In genomic region chr12:126772171-126772864, GRCh38 we compare ENCODE assay signal across 9 cellular contexts.
DNase-seq lines count a peak whose midpoint lies in the region; ATAC-seq, FAIRE-seq and TF ChIP-seq lines count a peak whose summit lies in the region.
"Had no signal": no experiment of that assay in that cellular context is flagged by ENCODE, and none has a peak within 500 bp of the region (broad histone marks: within the 10 kb centered on the region; RNA-seq: fewer than 3 reads in every experiment).

No MANE protein-coding gene starts in this region.

- TF ChIP-seq CTCF in LNCaP clone FGC (IDR thresholded peaks at IDR 0.05; ENCODE audit: control insufficient read depth, extremely low read depth, insufficient read depth): no peak
- no peak for TF ChIP-seq CTCF in right atrium auricular region (IDR thresholded peaks at IDR 0.05)

- H3K4me3 ChIP-seq in LNCaP clone FGC (ENCODE audit: low read depth, low read length) (peak overlapping the region; percentile 39), right atrium auricular region (no peak overlapping the region)

- no peaks in the 10 kb centered on the region for H3K27me3 ChIP-seq in right atrium auricular region

- TF ChIP-seq POLR2A in GM12891 (IDR thresholded peaks at IDR 0.05; ENCODE audit: low read depth, low read length): no peak

- peak; percentile 82 for ATAC-seq in GM21825 (IDR thresholded peaks at IDR 0.05; ENCODE audit: unreplicated experiment)

- peaks cover 0 to under 1% of the 10 kb centered on the region in 2 donors for H3K9me3 ChIP-seq in right atrium auricular region

- H3K27ac ChIP-seq in right atrium auricular region: no peak overlapping the region

- no peaks in the 10 kb centered on the region for H3K4me1 ChIP-seq in right atrium auricular region

- FAIRE-seq in GM12891 (lab: Jason Lieb, UNC): peak; percentile 68
- FAIRE-seq: TTC549 had no signal

- no peak for DNase-seq in GM12891 (ENCODE audit: insufficient read length, low spot score)
- DNase-seq in LNCaP clone FGC (ENCODE audit: low read depth): no peak
- peak; percentile 24 for DNase-seq in activated T-cell treated with anti-CD3 and anti-CD28 coated beads, Interleukin-2, amount 50 U/mL, for 1 hour
- peak; percentile 95 for DNase-seq in myocyte (ENCODE audit: low read depth)
- DNase-seq in HPDE6-E6E7 (ENCODE audit: extremely low spot score): no peak
- no peak for DNase-seq in NCI-H446 (lab: John Stamatoyannopoulos, UW)
- no peak for DNase-seq in right atrium auricular region (ENCODE audit: low spot score)

- H3K36me3 ChIP-seq in right atrium auricular region: no peaks in the 10 kb centered on the region

TF ChIP-seq in GM12891, 5 proteins besides CTCF, POLR2A, EP300 and RAD21:
- no peak for TF ChIP-seq TAF1 (IDR thresholded peaks at IDR 0.05; ENCODE audit: low read depth, low read length)
- no peak for TF ChIP-seq POU2F2 (IDR thresholded peaks at IDR 0.05; ENCODE audit: low read depth, low read length)
- no peak for TF ChIP-seq POLR2AphosphoS5 (IDR thresholded peaks at IDR 0.05; ENCODE audit: low read depth, low read length)
- TF ChIP-seq SPI1 (IDR thresholded peaks at IDR 0.05; ENCODE audit: low read depth, low read length): no peak; the same call in 1 of the 2 replicates
- no peak for TF ChIP-seq PAX5 (IDR thresholded peaks at IDR 0.05; ENCODE audit: insufficient read depth, low read length, severe bottlenecking)

Comparison
In these comparisons a context has a peak if more than half of its experiments do, and no peak if none do; other contexts are left out.
1. DNase-seq: peak in activated T-cell treated with anti-CD3 and anti-CD28 coated beads, Interleukin-2, amount 50 U/mL, for 1 hour (single experiment) and myocyte (single experiment); none in GM12891 (single experiment), LNCaP clone FGC (single experiment), HPDE6-E6E7 (single experiment), NCI-H446 (0 of 2) and right atrium auricular region (single experiment).